1 cellular context compared by ENCODE assay signal in genomic region chr3:197354195-197355059, GRCh38.
TF ChIP-seq lines count a peak whose summit lies in the region.

No MANE protein-coding gene starts in this region.

TF ChIP-seq in H1, 55 proteins besides CTCF, POLR2A, EP300 and RAD21:
- no peak for TF ChIP-seq BCL11A (IDR thresholded peaks at IDR 0.05; ENCODE audit: low read depth in 2 of 2, low read length in 2 of 2)
- no peak for TF ChIP-seq SIX5 (IDR thresholded peaks at IDR 0.05; ENCODE audit: low read depth, low read length)
- no peak for TF ChIP-seq POLR2AphosphoS5 (IDR thresholded peaks at IDR 0.05; ENCODE audit: low read depth, low read length)
- no peak for TF ChIP-seq ATF3 (IDR thresholded peaks at IDR 0.05; ENCODE audit: insufficient read depth, low read depth, low read length)
- no peak for TF ChIP-seq FOSL1 (IDR thresholded peaks at IDR 0.05; ENCODE audit: insufficient read depth, low read depth, low read length)
- TF ChIP-seq SIRT6 (IDR thresholded peaks at IDR 0.05; ENCODE audit: low read length) = no peak
- no peak for TF ChIP-seq SP1 (IDR thresholded peaks at IDR 0.05; ENCODE audit: low read depth, low read length)
- TF ChIP-seq BRCA1 (IDR thresholded peaks at IDR 0.05; ENCODE audit: low read depth, low read length) = no peak
- TF ChIP-seq BACH1 (IDR thresholded peaks at IDR 0.05; ENCODE audit: low read length) = no peak
TF ChIP-seq in H1: peak in this region for 0.
